9 cellular contexts compared by ENCODE assay signal in the genomic region with DNA sequence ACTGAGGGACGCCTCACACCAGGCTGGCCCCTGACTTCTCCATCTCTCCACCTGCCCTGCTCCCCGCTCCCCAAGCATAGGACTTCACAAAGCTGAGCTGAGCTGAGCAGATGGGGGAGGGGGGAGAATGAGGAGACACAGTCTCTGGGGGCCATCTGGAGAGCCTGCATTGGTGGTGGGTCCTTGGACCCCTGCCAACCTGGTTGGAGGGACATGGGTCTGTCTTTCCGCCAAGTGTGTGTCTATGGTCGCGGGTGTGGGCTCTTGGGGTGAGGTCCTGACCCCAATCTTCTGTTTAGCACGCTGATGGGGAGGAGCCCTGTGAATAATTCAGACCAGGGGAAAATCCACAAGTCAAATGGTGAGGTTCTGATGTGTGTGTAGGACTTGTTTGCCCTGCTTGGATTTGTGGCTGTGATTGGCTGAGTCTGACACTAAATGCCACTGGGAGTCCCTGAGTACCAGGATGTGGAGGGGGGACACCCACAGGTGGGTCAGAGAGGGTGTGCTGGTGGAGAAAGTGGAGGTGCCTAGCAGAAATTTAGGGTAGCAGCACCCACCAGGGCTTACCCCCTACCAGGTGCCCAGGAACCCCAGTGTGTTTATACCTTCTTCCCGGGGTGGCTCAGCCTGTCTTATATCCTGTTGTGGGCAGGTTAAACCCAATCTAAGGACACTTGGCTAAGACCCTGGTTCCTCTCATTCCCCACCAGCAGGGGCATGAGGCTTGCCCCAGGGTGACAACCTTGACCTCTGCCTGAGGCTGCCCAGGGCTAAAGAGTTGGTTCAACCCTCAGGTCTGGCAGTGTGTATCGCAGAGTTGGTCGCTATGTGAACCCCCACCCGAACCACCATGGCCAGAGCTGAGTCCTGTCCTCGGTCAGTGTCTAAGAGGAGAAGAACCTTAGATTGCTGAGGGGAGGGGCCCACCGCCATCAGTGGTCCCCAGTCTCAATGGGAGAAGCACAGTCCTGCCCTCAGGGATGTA. TPM values are rescaled to one million over a fixed set of nuclear protein-coding genes. Genes with fewer than 3 reads are reported as not detected.
DNase-seq lines count a peak whose midpoint lies in the region; ATAC-seq and TF ChIP-seq lines count a peak whose summit lies in the region.
"Had no signal": no experiment of that assay in that cellular context is flagged by ENCODE, and none has a peak within 500 bp of the region (broad histone marks: within the 10 kb centered on the region; RNA-seq: fewer than 3 reads in every experiment).

No MANE protein-coding gene starts in this region.

- H3K36me3 ChIP-seq in left lung (no peaks in the 10 kb centered on the region), WERI-Rb-1 (no peaks in the 10 kb centered on the region)

- intact Hi-C loops in activated CD4-positive, alpha-beta T cell treated with anti-CD3 and anti-CD28 coated beads for 36 hours (cut with DNase I, micrococcal nuclease): no loop called here
- intact Hi-C loops in left lung (cut with DNase I): no loop called here

- H3K9me3 ChIP-seq in left lung (no peaks in the 10 kb centered on the region), WERI-Rb-1 (ENCODE audit: severe bottlenecking) (no peaks in the 10 kb centered on the region)

- POLR2A ChIA-PET in activated CD4-positive, alpha-beta T cell treated with anti-CD3 and anti-CD28 coated beads for 36 hours (lab: Charles Lee): interaction anchor here (0.5 to 7.9 kb wide), 5 partner anchors 74 to 157 kb away, joined by 4 to 86 read pairs (median 5); a partner anchor contains a TSS

- no peaks in the 10 kb centered on the region for H3K9me3 Mint-ChIP-seq in activated CD4-positive, alpha-beta T cell treated with anti-CD3 and anti-CD28 coated beads for 36 hours (ENCODE audit: low read depth)

- H3K4me3 Mint-ChIP-seq in activated CD4-positive, alpha-beta T cell treated with anti-CD3 and anti-CD28 coated beads for 36 hours: peak overlapping the region; percentile 94

- peak overlapping the region; percentile 42 to 72 for H3K4me3 ChIP-seq in left lung
- no peak overlapping the region for H3K4me3 ChIP-seq in WERI-Rb-1 (ENCODE audit: low read depth, low read length)

- peak overlapping the region; percentile 100 for H3K27ac Mint-ChIP-seq in activated CD4-positive, alpha-beta T cell treated with anti-CD3 and anti-CD28 coated beads for 36 hours

- peak; percentile 80 for DNase-seq in activated CD4-positive, alpha-beta T cell treated with anti-CD3 and anti-CD28 coated beads for 36 hours
- DNase-seq in activated CD4-positive, alpha-beta T cell treated with anti-CD3 and anti-CD28 coated beads for 1 hour: no peak
- peak in 2 of 3 experiments; percentile 53 to 61 for DNase-seq in activated CD8-positive, alpha-beta memory T cell treated with anti-CD3 and anti-CD28 coated beads for 48 hours (ENCODE audit: low read depth in 2 of 3, low spot score in 2 of 3)
- DNase-seq in left lung (peak in 1 of 2 donors; percentile 64), NCI-H1436 (lab: John Stamatoyannopoulos, UW) (no peak), NCI-H1092 (lab: John Stamatoyannopoulos, UW) (no peak), WERI-Rb-1 (no peak)

- peaks cover 46% of the 10 kb centered on the region for H3K36me3 Mint-ChIP-seq in activated CD4-positive, alpha-beta T cell treated with anti-CD3 and anti-CD28 coated beads for 36 hours (ENCODE audit: low read depth)

- ATAC-seq in activated CD4-positive, alpha-beta T cell treated with anti-CD3 and anti-CD28 coated beads for 36 hours: peak; percentile 43
- no peak for ATAC-seq in left lung

- no peak for TF ChIP-seq CTCF in left lung (IDR thresholded peaks at IDR 0.05)
- no peak for TF ChIP-seq CTCF in WERI-Rb-1 (IDR thresholded peaks at IDR 0.05; ENCODE audit: low read depth, low read length)

- no peaks in the 10 kb centered on the region for H3K27me3 Mint-ChIP-seq in activated CD4-positive, alpha-beta T cell treated with anti-CD3 and anti-CD28 coated beads for 36 hours

- H3K4me1 ChIP-seq in left lung: peaks cover 22 to 88% of the 10 kb centered on the region in 2 donors

- H3K4me1 Mint-ChIP-seq in activated CD4-positive, alpha-beta T cell treated with anti-CD3 and anti-CD28 coated beads for 36 hours: peaks cover 52% of the 10 kb centered on the region

- H3K27me3 ChIP-seq in left lung: peaks cover 0 to 20% of the 10 kb centered on the region in 2 donors
- peaks cover 8% of the 10 kb centered on the region for H3K27me3 ChIP-seq in WERI-Rb-1 (ENCODE audit: insufficient read depth, low read depth, severe bottlenecking)

- H3K27ac ChIP-seq in left lung: peak overlapping the region; percentile 84 to 97
- H3K27ac ChIP-seq in temporal lobe (ENCODE audit: low read depth, low read length): peak overlapping the region; percentile 46
- no peak overlapping the region for H3K27ac ChIP-seq in WERI-Rb-1
- H3K27ac ChIP-seq: VCaP had no signal

- CTCF ChIA-PET in activated CD4-positive, alpha-beta T cell treated with anti-CD3 and anti-CD28 coated beads for 36 hours (lab: Charles Lee): interaction anchor here (0.6 to 9.3 kb wide), 6 partner anchors 10 to 325 kb away, joined by 3 to 334 read pairs (median 4); a partner anchor contains a TSS

RNA-seq across cellular contexts. Expression of a gene that starts 2.1 kb away (rescaled TPM):
- total RNA-seq in activated CD4-positive, alpha-beta T cell treated with anti-CD3 and anti-CD28 coated beads for 36 hours: 100 to 1,000 TPM; 268 to 295 TPM
- total RNA-seq in left lung (100 to 1,000 TPM in 1 of 2 donors, 10 to 100 TPM in 1; 42.0 to 118 TPM), temporal lobe (4.2 TPM)

RNA-seq across cellular contexts. Expression of a gene that starts 38.1 kb away (rescaled TPM):
- under 1 TPM; 0.21 to 0.25 TPM for total RNA-seq in activated CD4-positive, alpha-beta T cell treated with anti-CD3 and anti-CD28 coated beads for 36 hours
- total RNA-seq in left lung: not detected
- not detected for total RNA-seq in temporal lobe

Comparison
In these comparisons a context has a peak if more than half of its experiments do, and no peak if none do; other contexts are left out.
1. DNase-seq: peak in activated CD4-positive, alpha-beta T cell treated with anti-CD3 and anti-CD28 coated beads for 36 hours (single experiment) and activated CD8-positive, alpha-beta memory T cell treated with anti-CD3 and anti-CD28 coated beads for 48 hours (2 of 3); none in activated CD4-positive, alpha-beta T cell treated with anti-CD3 and anti-CD28 coated beads for 1 hour (single experiment), NCI-H1436 (single experiment), NCI-H1092 (single experiment) and WERI-Rb-1 (single experiment).